20 cellular contexts compared by ENCODE assay signal in the genomic region with DNA sequence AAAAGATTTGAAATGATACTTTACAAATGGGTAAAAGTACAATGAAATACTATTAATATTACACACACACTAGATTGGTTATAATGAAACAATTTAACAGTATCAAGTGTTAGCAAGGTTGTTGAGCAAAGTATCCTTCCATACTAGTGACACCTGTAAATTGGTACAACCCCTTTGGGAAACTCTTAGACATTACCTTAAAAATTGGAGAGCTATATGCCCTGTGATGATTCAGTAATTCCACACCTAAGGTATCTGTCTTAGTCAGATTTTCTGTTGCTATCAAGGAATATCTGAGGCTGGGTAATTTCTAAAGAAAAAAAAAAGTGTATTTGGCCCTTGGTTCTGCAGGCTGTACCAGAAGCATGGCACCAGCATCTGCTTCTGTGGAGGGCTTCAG. TPM values are rescaled to one million over a fixed set of nuclear protein-coding genes. Genes with fewer than 3 reads are reported as not detected.
DNase-seq lines count a peak whose midpoint lies in the region; ATAC-seq and TF ChIP-seq lines count a peak whose summit lies in the region.
"Had no signal": no experiment of that assay in that cellular context is flagged by ENCODE, and none has a peak within 500 bp of the region (broad histone marks: within the 10 kb centered on the region; RNA-seq: fewer than 3 reads in every experiment).

No MANE protein-coding gene starts in this region.

- intact Hi-C loops in uterus (cut with DNase I; ENCODE audit: low total_unique reads), result no loop called here

- H3K27me3 Mint-ChIP-seq in activated T-helper 17 cell treated with anti-CD3 and anti-CD28 coated beads, Interleukin-2, amount 50 U/mL, for 72 hours, result peaks cover 4% of the 10 kb centered on the region

- no peak overlapping the region for H3K27ac ChIP-seq in uterus
- H3K27ac ChIP-seq: KMS-11, Peyer's patch, SJCRH30 had no signal

- H3K27me3 ChIP-seq in uterus, result no peaks in the 10 kb centered on the region
- H3K27me3 ChIP-seq: Peyer's patch, SJCRH30 had no signal

- TF ChIP-seq POLR2A in uterus (IDR thresholded peaks at IDR 0.05), result no peak

- H3K4me1 Mint-ChIP-seq in activated T-helper 17 cell treated with anti-CD3 and anti-CD28 coated beads, Interleukin-2, amount 50 U/mL, for 72 hours, result no peaks in the 10 kb centered on the region
- H3K4me1 Mint-ChIP-seq: CD4-positive, CD25-positive, alpha-beta regulatory T cell had no signal

- peak overlapping the region in 1 of 2 donors; percentile 81 for H3K27ac Mint-ChIP-seq in activated naive CD4-positive, alpha-beta T cell treated with anti-CD3 and anti-CD28 coated beads, Interleukin-2, amount 50 U/mL, for 72 hours
- no peak overlapping the region for H3K27ac Mint-ChIP-seq in activated T-helper 17 cell treated with anti-CD3 and anti-CD28 coated beads, Interleukin-2, amount 50 U/mL, for 72 hours
- H3K27ac Mint-ChIP-seq: CD4-positive, CD25-positive, alpha-beta regulatory T cell had no signal

- H3K9me3 Mint-ChIP-seq in activated naive CD4-positive, alpha-beta T cell treated with anti-CD3 and anti-CD28 coated beads, Interleukin-2, amount 50 U/mL, for 72 hours, result peaks cover 0 to 4% of the 10 kb centered on the region in 2 donors
- H3K9me3 Mint-ChIP-seq in activated T-helper 17 cell treated with anti-CD3 and anti-CD28 coated beads, Interleukin-2, amount 50 U/mL, for 72 hours, result no peaks in the 10 kb centered on the region

- H3K36me3 Mint-ChIP-seq in activated naive CD4-positive, alpha-beta T cell treated with anti-CD3 and anti-CD28 coated beads, Interleukin-2, amount 50 U/mL, for 72 hours, result peaks cover 0 to 5% of the 10 kb centered on the region in 2 donors
- H3K36me3 Mint-ChIP-seq in activated T-helper 17 cell treated with anti-CD3 and anti-CD28 coated beads, Interleukin-2, amount 50 U/mL, for 72 hours (ENCODE audit: low read depth), result no peaks in the 10 kb centered on the region
- H3K36me3 Mint-ChIP-seq: CD4-positive, CD25-positive, alpha-beta regulatory T cell had no signal

- H3K9me3 ChIP-seq in uterus, result no peaks in the 10 kb centered on the region
- H3K9me3 ChIP-seq: Peyer's patch, SJCRH30 had no signal

- ATAC-seq in activated naive CD4-positive, alpha-beta T cell treated with anti-CD3 and anti-CD28 coated beads, Interleukin-2, amount 50 U/mL, for 72 hours, result peak; percentile 71 to 85
- ATAC-seq in activated T-helper 17 cell treated with anti-CD3 and anti-CD28 coated beads, Interleukin-2, amount 50 U/mL, for 72 hours (replicated peaks), result peak; percentile 44

- TF ChIP-seq CTCF in epithelial cell of esophagus (IDR thresholded peaks at IDR 0.05; ENCODE audit: insufficient read depth, low read depth, low read length, missing control alignments) (no peak), uterus (IDR thresholded peaks at IDR 0.05) (no peak)

- no peaks in the 10 kb centered on the region for H3K36me3 ChIP-seq in uterus
- H3K36me3 ChIP-seq: Peyer's patch, SJCRH30 had no signal

- H3K4me3 ChIP-seq in epithelial cell of esophagus (ENCODE audit: low read length) (no peak overlapping the region), uterus (no peak overlapping the region)
- H3K4me3 ChIP-seq: Peyer's patch, SJCRH30 had no signal

- no peaks in the 10 kb centered on the region for H3K4me1 ChIP-seq in uterus
- H3K4me1 ChIP-seq: Peyer's patch had no signal

- no peak for DNase-seq in activated naive CD4-positive, alpha-beta T cell treated with anti-CD3 and anti-CD28 coated beads, Interleukin-2, amount 50 U/mL, for 72 hours (ENCODE audit: low spot score in 2 of 2)
- DNase-seq in activated naive CD4-positive, alpha-beta T cell treated with anti-CD3 and anti-CD28 coated beads, Interleukin-2, amount 50 U/mL, for 16 hours, result no peak
- DNase-seq in epithelial cell of esophagus (ENCODE audit: low read depth), result peak; percentile 10
- DNase-seq in NCI-H1105 treated with DMSO at 0.1 percent for 48 hours (lab: John Stamatoyannopoulos, UW), result no peak
- DNase-seq in uterus, result no peak
- DNase-seq in NCI-H524 (lab: John Stamatoyannopoulos, UW), result no peak
- DNase-seq: CD4-positive, CD25-positive, alpha-beta regulatory T cell; DMS 273 treated with DMSO at 0.1 percent for 48 hours; DMS79 treated with DMSO at 0.1 percent for 48 hours; NCI-H1694; NCI-H2081; NCI-H2171; NCI-H345; NCI-H526; Peyer's patch; SJCRH30 had no signal

- H3K4me3 Mint-ChIP-seq in activated T-helper 17 cell treated with anti-CD3 and anti-CD28 coated beads, Interleukin-2, amount 50 U/mL, for 72 hours, result no peak overlapping the region
- H3K4me3 Mint-ChIP-seq: CD4-positive, CD25-positive, alpha-beta regulatory T cell had no signal

RNA-seq across cellular contexts. Expression of a gene that starts 7.4 kb away (rescaled TPM):
- total RNA-seq in activated naive CD4-positive, alpha-beta T cell treated with anti-CD3 and anti-CD28 coated beads, Interleukin-2, amount 50 U/mL, for 72 hours, result not detected
- total RNA-seq in activated T-helper 17 cell treated with anti-CD3 and anti-CD28 coated beads, Interleukin-2, amount 50 U/mL, for 72 hours, result not detected
- total RNA-seq in uterus, result 1 to 10 TPM in 1 of 4 donors, under 1 TPM in 1, not detected in 2; 0.07 to 1.2 TPM
- total RNA-seq: CD4-positive, CD25-positive, alpha-beta regulatory T cell; IMR-90; OCI-LY7; Peyer's patch; SJCRH30 had no signal
